Comparison of ENCODE assay signal across 16 cellular contexts in the genomic region with DNA sequence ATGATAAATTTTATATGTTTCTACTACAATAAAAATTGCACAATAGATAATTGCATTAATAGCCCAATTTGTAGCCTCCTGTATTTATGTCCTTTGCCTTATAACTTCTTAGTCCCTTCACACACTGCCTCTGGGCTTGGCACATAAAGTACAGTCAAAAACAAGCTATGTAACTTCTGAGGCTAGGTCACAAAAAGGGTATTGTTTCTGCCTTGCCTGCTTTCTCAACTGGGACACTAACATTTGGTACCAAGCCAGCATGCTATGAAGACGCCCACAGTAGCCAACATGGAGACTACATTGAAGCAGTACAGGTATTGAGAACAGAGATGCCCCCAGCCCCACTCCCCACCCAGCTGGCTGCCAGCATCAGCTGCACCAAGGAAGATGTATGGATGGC. TPM values are rescaled to one million over a fixed set of nuclear protein-coding genes. Genes with fewer than 3 reads are reported as not detected.
DNase-seq lines count a peak whose midpoint lies in the region; ATAC-seq and TF ChIP-seq lines count a peak whose summit lies in the region.
"Had no signal": no experiment of that assay in that cellular context is flagged by ENCODE, and none has a peak within 500 bp of the region (broad histone marks: within the 10 kb centered on the region; RNA-seq: fewer than 3 reads in every experiment).

No MANE protein-coding gene starts in this region.

- H3K4me3 ChIP-seq in prostate gland (no peak overlapping the region), tibial artery (no peak overlapping the region), A673 (ENCODE audit: low read depth, low read length, poor library complexity, severe bottlenecking) (no peak overlapping the region)
- H3K4me3 ChIP-seq: BLaER1 treated with 17β-estradiol and CSF1 and Interleukin-3, amounts not matched to agents 10 nM and 100 nM had no signal

- no peak for TF ChIP-seq POLR2A in prostate gland (IDR thresholded peaks at IDR 0.05)

- DNase-seq in globus pallidus (ENCODE audit: low spot score) (peak; percentile 81), prostate gland (ENCODE audit: low spot score) (peak; percentile 23), tibial artery (no peak), A673 (ENCODE audit: low spot score) (no peak), T-helper 9 cell (no peak)
- DNase-seq: COR-L47, Karpas-422, NCI-H187 treated with DMSO at 0.1 percent for 48 hours, NCI-H2171, NCI-H446 treated with DMSO at 0.1 percent for 48 hours, NCI-H82, Right ventricle myocardium superior had no signal

- 57% methylated on average over 1 of the region's 1 CpG for WGBS in prostate gland

- H3K4me1 ChIP-seq in prostate gland (replicated peaks): no peaks in the 10 kb centered on the region
- peaks cover 0 to 68% (median 25%) of the 10 kb centered on the region in 4 donors for H3K4me1 ChIP-seq in tibial artery
- H3K4me1 ChIP-seq in A673 (ENCODE audit: insufficient read depth, low read length, poor library complexity, severe bottlenecking): peaks cover 8% of the 10 kb centered on the region
- H3K4me1 ChIP-seq: BLaER1 treated with 17β-estradiol and CSF1 and Interleukin-3, amounts not matched to agents 10 nM and 100 nM had no signal

- H3K27me3 ChIP-seq in prostate gland (replicated peaks; ENCODE audit: insufficient read depth): no peaks in the 10 kb centered on the region
- H3K27me3 ChIP-seq in tibial artery: no peaks in the 10 kb centered on the region
- no peaks in the 10 kb centered on the region for H3K27me3 ChIP-seq in A673 (replicated peaks; ENCODE audit: insufficient read depth, low read depth, low read length, poor library complexity)
- H3K27me3 ChIP-seq: BLaER1 treated with 17β-estradiol and CSF1 and Interleukin-3, amounts not matched to agents 10 nM and 100 nM had no signal

- H3K27ac ChIP-seq in angular gyrus (ENCODE audit: low read depth, low read length) (peak overlapping the region; percentile 98), prostate gland (no peak overlapping the region), tibial artery (peak overlapping the region; percentile 88 to 91), A673 (ENCODE audit: low read depth, low read length, poor library complexity, severe bottlenecking) (no peak overlapping the region)
- H3K27ac ChIP-seq: BLaER1 treated with 17β-estradiol and CSF1 and Interleukin-3, amounts not matched to agents 10 nM and 100 nM had no signal

- H3K36me3 ChIP-seq in prostate gland (no peaks in the 10 kb centered on the region), tibial artery (no peaks in the 10 kb centered on the region), A673 (ENCODE audit: insufficient read depth, low read length, poor library complexity, severe bottlenecking) (no peaks in the 10 kb centered on the region)
- H3K36me3 ChIP-seq: BLaER1 treated with 17β-estradiol and CSF1 and Interleukin-3, amounts not matched to agents 10 nM and 100 nM had no signal

- no peak for ATAC-seq in HG03039 (IDR thresholded peaks at IDR 0.05; ENCODE audit: unreplicated experiment)
- ATAC-seq: Panc1 had no signal

- POLR2A ChIA-PET in A673 (lab: Charles Lee; ENCODE audit: low non-redundant PET): no interaction called here

- CTCF ChIA-PET in A673 (lab: Charles Lee): no interaction called here

- no TSS peak for BruUV-seq in A673 (replicated peaks; lab: Mats Ljungman, UMichigan)

- intact Hi-C loops in prostate gland (cut with DNase I): no loop called here
- intact Hi-C loops in tibial artery (cut with DNase I; ENCODE audit: low total_unique reads): loop anchor here (10.0 kb wide), 1 partner anchor 935 kb away; no protein-coding TSS in a partner anchor
- intact Hi-C loops in A673 (cut with micrococcal nuclease; ENCODE audit: unreplicated experiment): no loop called here

- no peak for TF ChIP-seq CTCF in prostate gland (IDR thresholded peaks at IDR 0.05)
- no peak for TF ChIP-seq CTCF in tibial artery (IDR thresholded peaks at IDR 0.05)
- no peak for TF ChIP-seq CTCF in A673 (conservative IDR thresholded peaks at IDR 0.05; ENCODE audit: low read depth, low read length)

- H3K9me3 ChIP-seq in prostate gland (no peaks in the 10 kb centered on the region), tibial artery (no peaks in the 10 kb centered on the region), A673 (ENCODE audit: low read depth, low read length, poor library complexity, severe bottlenecking) (no peaks in the 10 kb centered on the region)

RNA-seq across cellular contexts. Expression of gene SLC3A1, which starts 5.4 kb away (rescaled TPM):
- 1 to 10 TPM in 1 of 2 donors, under 1 TPM in 1; 0.91 to 1.4 TPM for total RNA-seq in prostate gland
- total RNA-seq in A673 (2021): not detected in 2 replicates
- total RNA-seq: Right ventricle myocardium superior had no signal

Comparison
In these comparisons a context has a peak if more than half of its experiments do, and no peak if none do; other contexts are left out.
1. H3K27ac ChIP-seq: peak in angular gyrus (single experiment) and tibial artery (2 of 2); none in prostate gland (0 of 2) and A673 (single experiment).
2. DNase-seq: peak in globus pallidus (single experiment) and prostate gland (single experiment); none in tibial artery (0 of 2), A673 (single experiment) and T-helper 9 cell (single experiment).